In genomic region chr4:82587826-82588225, GRCh38 we compare ENCODE assay signal across 27 cellular contexts.
"Had no signal": no experiment of that assay in that cellular context is flagged by ENCODE, and none has a peak within 500 bp of the region (broad histone marks: within the 10 kb centered on the region; RNA-seq: fewer than 3 reads in every experiment).

No MANE protein-coding gene starts in this region.

- H3K27ac ChIP-seq: neural progenitor cell, ovary, parathyroid adenoma, psoas muscle, right lobe of liver, sigmoid colon, stomach, thoracic aorta, thyroid gland, tibial nerve, upper lobe of left lung, vagina had no signal

- H3K9me3 ChIP-seq: ovary, psoas muscle, right lobe of liver, sigmoid colon, stomach, thoracic aorta, thyroid gland, tibial nerve, upper lobe of left lung, vagina had no signal

- H3K9ac ChIP-seq: neural progenitor cell, parathyroid adenoma had no signal

- ATAC-seq: psoas muscle; right cardiac atrium; right lobe of liver; stimulated activated effector memory CD8-positive, alpha-beta T cell treated with anti-CD3 and anti-CD28 coated beads, Interleukin-12 subunit alpha, Interleukin-12 subunit beta, amount 100 ng/mL, for 72 hours; stimulated activated naive B cell treated with anti-CD40 and anti-IgM and Interleukin-4, amounts not matched to agents 10 μg/mL and 1 μg/mL and 100 μg/mL, for 72 hours had no signal

- H3K4me3 Mint-ChIP-seq: nephron; neural progenitor cell; stimulated activated effector memory CD8-positive, alpha-beta T cell treated with anti-CD3 and anti-CD28 coated beads, Interleukin-12 subunit alpha, Interleukin-12 subunit beta, amount 100 ng/mL, for 72 hours; stimulated activated naive B cell treated with anti-CD40 and anti-IgM and Interleukin-4, amounts not matched to agents 10 μg/mL and 1 μg/mL and 100 μg/mL, for 72 hours; stimulated activated naive CD8-positive, alpha-beta T cell treated with anti-CD3 and anti-CD28 coated beads, Interleukin-15, Interleukin-2, amounts not matched to agents 100 ng/mL and 50 ng/mL, for 24 hours had no signal

- H3K79me2 ChIP-seq: parathyroid adenoma had no signal

- H3K36me3 ChIP-seq: neural progenitor cell, ovary, right lobe of liver, sigmoid colon, stomach, thoracic aorta, thyroid gland, tibial nerve, upper lobe of left lung, vagina had no signal

- H3K4me3 ChIP-seq: neural progenitor cell, ovary, psoas muscle, right lobe of liver, sigmoid colon, stomach, thoracic aorta, thyroid gland, tibial nerve, upper lobe of left lung, vagina had no signal

- H3K36me3 Mint-ChIP-seq: neural progenitor cell; stimulated activated effector memory CD8-positive, alpha-beta T cell treated with anti-CD3 and anti-CD28 coated beads, Interleukin-12 subunit alpha, Interleukin-12 subunit beta, amount 100 ng/mL, for 72 hours; stimulated activated naive B cell treated with anti-CD40 and anti-IgM and Interleukin-4, amounts not matched to agents 10 μg/mL and 1 μg/mL and 100 μg/mL, for 72 hours had no signal

- H2AFZ ChIP-seq: neural progenitor cell, parathyroid adenoma had no signal

- H3K27me3 ChIP-seq: neural progenitor cell, ovary, right lobe of liver, sigmoid colon, stomach, thyroid gland, tibial nerve, upper lobe of left lung, vagina had no signal

- H3K4me1 ChIP-seq: parathyroid adenoma, psoas muscle, sigmoid colon, thyroid gland, tibial nerve, vagina had no signal

- DNase-seq: occipital lobe; ovary; posterior cingulate gyrus; psoas muscle; right cardiac atrium; right lobe of liver; sigmoid colon; small intestine; stimulated activated CD4-positive, alpha-beta T cell treated with anti-CD3 and anti-CD28 coated beads, Interleukin-15, amount 100 ng/mL, for 24 hours; stimulated activated CD4-positive, alpha-beta T cell treated with anti-CD3 and anti-CD28 coated beads, Interleukin-2, amount 100 ng/mL, for 24 hours; stimulated activated CD4-positive, alpha-beta T cell treated with anti-CD3 and anti-CD28 coated beads, Interleukin-2, amount 100 ng/mL, for 48 hours; stimulated activated CD4-positive, alpha-beta T cell treated with anti-CD3 and anti-CD28 coated beads, Interleukin-4, amount 100 ng/mL, for 24 hours; stimulated activated naive B cell treated with anti-CD40 and anti-IgM and Interleukin-4, amounts not matched to agents 10 μg/mL and 1 μg/mL and 100 μg/mL, for 72 hours; stimulated activated naive CD4-positive, alpha-beta T cell treated with Interleukin-2 at 50 U/mL for 16 hours; stomach; thyroid gland; trophoblast cell; upper lobe of left lung had no signal

- H3K4me1 Mint-ChIP-seq: stimulated activated effector memory CD8-positive, alpha-beta T cell treated with anti-CD3 and anti-CD28 coated beads, Interleukin-12 subunit alpha, Interleukin-12 subunit beta, amount 100 ng/mL, for 72 hours; stimulated activated naive B cell treated with anti-CD40 and anti-IgM and Interleukin-4, amounts not matched to agents 10 μg/mL and 1 μg/mL and 100 μg/mL, for 72 hours had no signal

- H3K9me3 Mint-ChIP-seq: nephron; neural progenitor cell; stimulated activated effector memory CD8-positive, alpha-beta T cell treated with anti-CD3 and anti-CD28 coated beads, Interleukin-12 subunit alpha, Interleukin-12 subunit beta, amount 100 ng/mL, for 72 hours; stimulated activated naive B cell treated with anti-CD40 and anti-IgM and Interleukin-4, amounts not matched to agents 10 μg/mL and 1 μg/mL and 100 μg/mL, for 72 hours; stimulated activated naive CD8-positive, alpha-beta T cell treated with anti-CD3 and anti-CD28 coated beads, Interleukin-15, Interleukin-2, amounts not matched to agents 100 ng/mL and 50 ng/mL, for 24 hours had no signal

- H3K27ac Mint-ChIP-seq: neural progenitor cell; progenitor cell of endocrine pancreas; stimulated activated effector memory CD8-positive, alpha-beta T cell treated with anti-CD3 and anti-CD28 coated beads, Interleukin-12 subunit alpha, Interleukin-12 subunit beta, amount 100 ng/mL, for 72 hours; stimulated activated naive B cell treated with anti-CD40 and anti-IgM and Interleukin-4, amounts not matched to agents 10 μg/mL and 1 μg/mL and 100 μg/mL, for 72 hours; stimulated activated naive CD8-positive, alpha-beta T cell treated with anti-CD3 and anti-CD28 coated beads, Interleukin-15, Interleukin-2, amounts not matched to agents 100 ng/mL and 50 ng/mL, for 24 hours had no signal

- H3K4me2 ChIP-seq: neural progenitor cell had no signal

- H3K27me3 Mint-ChIP-seq: progenitor cell of endocrine pancreas had no signal
